8 cellular contexts compared by ENCODE assay signal in genomic region chr20:50283922-50284810, GRCh38.
DNase-seq lines count a peak whose midpoint lies in the region; ATAC-seq and TF ChIP-seq lines count a peak whose summit lies in the region.

No MANE protein-coding gene starts in this region.

- H4K20me1 ChIP-seq in neural progenitor cell (ENCODE audit: low read depth) = no peaks in the 10 kb centered on the region

- no peak overlapping the region for H3K4me3 ChIP-seq in duodenal mucosa (ENCODE audit: low read depth in 1 of 2, low read length in 2 of 2)
- no peak overlapping the region for H3K4me3 ChIP-seq in neural progenitor cell

- H3K27me3 Mint-ChIP-seq in CD14-positive monocyte (ENCODE audit: low read depth in 3 of 3) (peaks cover 0 to 4% (median 2%) of the 10 kb centered on the region in 3 donors), neural progenitor cell (ENCODE audit: insufficient read depth, low read depth) (peaks cover 12% of the 10 kb centered on the region)

- H3K79me2 ChIP-seq in neural progenitor cell (ENCODE audit: low read depth) = no peaks in the 10 kb centered on the region

- peaks cover 6% of the 10 kb centered on the region for H3F3A ChIP-seq in neural progenitor cell (ENCODE audit: low read depth)

- H3K27ac ChIP-seq in duodenal mucosa (ENCODE audit: low read depth, low read length) (peak overlapping the region; percentile 58), neural progenitor cell (no peak overlapping the region)

- DNase-seq in CD14-positive monocyte (ENCODE audit: low spot score) = peak; percentile 99
- DNase-seq in NCI-H2107 (lab: John Stamatoyannopoulos, UW) = peak; percentile 22
- DNase-seq in neural progenitor cell (ENCODE audit: low spot score) = no peak
- no peak for DNase-seq in NCI-H82 treated with DMSO at 0.1 percent for 48 hours (lab: John Stamatoyannopoulos, UW; ENCODE audit: unreplicated experiment)
- no peak for DNase-seq in NCI-H1694 (lab: John Stamatoyannopoulos, UW)

- H3K4me1 Mint-ChIP-seq in CD14-positive monocyte = peaks cover 74% of the 10 kb centered on the region
- H3K4me1 Mint-ChIP-seq in neural progenitor cell = peaks cover 21% of the 10 kb centered on the region

- H3K36me3 ChIP-seq in duodenal mucosa (ENCODE audit: control insufficient read depth in 1 of 2, insufficient read depth in 2 of 2, low read length in 2 of 2) (no peaks in the 10 kb centered on the region), neural progenitor cell (no peaks in the 10 kb centered on the region)

- H3K27me3 ChIP-seq in duodenal mucosa (ENCODE audit: control insufficient read depth in 1 of 2, insufficient read depth in 2 of 2, low read length in 2 of 2) (no peaks in the 10 kb centered on the region), neural progenitor cell (no peaks in the 10 kb centered on the region)

- H3K4me3 Mint-ChIP-seq in CD14-positive monocyte (peak overlapping the region; percentile 44 to 65), neural progenitor cell (no peak overlapping the region)

- H3K4me2 ChIP-seq in neural progenitor cell = no peak overlapping the region

- H3K4me1 ChIP-seq in duodenal mucosa (ENCODE audit: control insufficient read depth in 1 of 2, insufficient read depth in 2 of 2, low read length in 2 of 2) = peaks cover 21 to 25% of the 10 kb centered on the region in 2 donors
- H3K4me1 ChIP-seq in neural progenitor cell = peaks cover 8% of the 10 kb centered on the region

- no peaks in the 10 kb centered on the region for H3K9me3 ChIP-seq in duodenal mucosa (ENCODE audit: control insufficient read depth in 1 of 2, low read length in 2 of 2)
- H3K9me3 ChIP-seq in neural progenitor cell (ENCODE audit: low read depth) = no peaks in the 10 kb centered on the region

- intact Hi-C loops in CD14-positive monocyte (cut with micrococcal nuclease) = loop anchor here in 1 of 2 donors (10.0 kb wide), 1 partner anchor 169 kb away; the partner anchor contains the start of gene UBE2V1

- ATAC-seq in GM21390 (IDR thresholded peaks at IDR 0.05; ENCODE audit: unreplicated experiment) (no peak), HG02973 (IDR thresholded peaks at IDR 0.05; ENCODE audit: unreplicated experiment) (no peak)

- peaks cover 26 to 36% of the 10 kb centered on the region in 2 donors for H3K36me3 Mint-ChIP-seq in CD14-positive monocyte
- no peaks in the 10 kb centered on the region for H3K36me3 Mint-ChIP-seq in neural progenitor cell

- no peak for TF ChIP-seq CTCF in CD14-positive monocyte (IDR thresholded peaks at IDR 0.05)
- no peak for TF ChIP-seq CTCF in neural progenitor cell (IDR thresholded peaks at IDR 0.05)

- H3K27ac Mint-ChIP-seq in CD14-positive monocyte = peak overlapping the region; percentile 90 to 99 (median 96)
- H3K27ac Mint-ChIP-seq in neural progenitor cell = peak overlapping the region; percentile 17

- H3K9ac ChIP-seq in duodenal mucosa (ENCODE audit: low read depth in 1 of 2, low read length in 2 of 2) (no peak overlapping the region), neural progenitor cell (no peak overlapping the region)

- H3K9me3 Mint-ChIP-seq in CD14-positive monocyte = no peaks in the 10 kb centered on the region
- no peaks in the 10 kb centered on the region for H3K9me3 Mint-ChIP-seq in neural progenitor cell

- H2AFZ ChIP-seq in neural progenitor cell (replicated peaks) = no peak overlapping the region

Comparison
In these comparisons a context has a peak if more than half of its experiments do, and no peak if none do; other contexts are left out.
1. DNase-seq: peak in CD14-positive monocyte (single experiment) and NCI-H2107 (single experiment); none in neural progenitor cell (single experiment), NCI-H82 treated with DMSO at 0.1 percent for 48 hours (single experiment) and NCI-H1694 (single experiment).